11 cellular contexts compared by ENCODE assay signal in genomic region chr5:138927979-138928378, GRCh38. TPM values are rescaled to one million over a fixed set of nuclear protein-coding genes. Genes with fewer than 3 reads are reported as not detected.
DNase-seq lines count a peak whose midpoint lies in the region; ATAC-seq and TF ChIP-seq lines count a peak whose summit lies in the region.
"Had no signal": no experiment of that assay in that cellular context is flagged by ENCODE, and none has a peak within 500 bp of the region (broad histone marks: within the 10 kb centered on the region; RNA-seq: fewer than 3 reads in every experiment).

No MANE protein-coding gene starts in this region.

- H3K4me1 ChIP-seq in SK-N-SH (ENCODE audit: control insufficient read depth in 1 of 2, insufficient read depth in 2 of 2, low read depth in 1 of 2, low read length in 1 of 2) (peaks cover 0 to 30% of the 10 kb centered on the region in 2 experiments; a peak in 2 of 4 replicates), upper lobe of right lung (peaks cover 8% of the 10 kb centered on the region)
- H3K4me1 ChIP-seq: uterus had no signal

- no peaks in the 10 kb centered on the region for H3F3A ChIP-seq in SK-N-SH (replicated peaks; ENCODE audit: insufficient read depth)

- CTCF ChIA-PET in SK-N-SH (lab: Yijun Ruan, JAX), result interaction anchor here (0.6 to 1.1 kb wide), 2 partner anchors 286 to 377 kb away, joined by 3 read pairs; no protein-coding TSS in a partner anchor

- H3K27me3 ChIP-seq in SK-N-SH (ENCODE audit: insufficient read depth), result no peaks in the 10 kb centered on the region
- H3K27me3 ChIP-seq in upper lobe of right lung, result no peaks in the 10 kb centered on the region
- H3K27me3 ChIP-seq: uterus had no signal

- WGBS in SK-N-SH (ENCODE audit: low lambda C conversion rate), result 75% methylated on average over 7 of the region's 7 CpGs

- peak; percentile 93 for DNase-seq in SK-N-SH
- DNase-seq in fibroblast of pulmonary artery (ENCODE audit: low read depth), result peak; percentile 35
- DNase-seq in medulla oblongata (ENCODE audit: extremely low spot score), result peak; percentile 92
- peak; percentile 70 for DNase-seq in upper lobe of right lung
- no peak for DNase-seq in SKM-1 (lab: John Stamatoyannopoulos, UW; ENCODE audit: unreplicated experiment)
- DNase-seq: DMS79, KBM-7, NCI-H510A, uterus had no signal

- H3K27ac ChIP-seq in SK-N-SH (ENCODE audit: low read depth in 2 of 2, low read length in 1 of 2) (peak overlapping the region in 1 of 2 experiments; percentile 86; a peak in 2 of 4 replicates), upper lobe of right lung (no peak overlapping the region)
- H3K27ac ChIP-seq: uterus had no signal

- TF ChIP-seq RAD21 in SK-N-SH (IDR thresholded peaks at IDR 0.05; ENCODE audit: low read length), result peak; percentile 44

- no peak overlapping the region for H3K9ac ChIP-seq in SK-N-SH

- H3K79me2 ChIP-seq in SK-N-SH (ENCODE audit: insufficient read depth), result peaks cover 13% of the 10 kb centered on the region

- H3K4me3 ChIP-seq in SK-N-SH (ENCODE audit: low read depth in 2 of 2, low read length in 1 of 2), result no peak overlapping the region
- no peak overlapping the region for H3K4me3 ChIP-seq in fibroblast of pulmonary artery (replicated peaks; ENCODE audit: low read depth, low read length)
- H3K4me3 ChIP-seq in upper lobe of right lung, result no peak overlapping the region
- H3K4me3 ChIP-seq: uterus had no signal

- ATAC-seq in upper lobe of right lung (peak; percentile 45), HG02763 (IDR thresholded peaks at IDR 0.05; ENCODE audit: unreplicated experiment) (no peak), HG03457 (IDR thresholded peaks at IDR 0.05; ENCODE audit: unreplicated experiment) (no peak)

- peak in 1 of 2 experiments; percentile 63; a peak in 1 of 4 replicates for TF ChIP-seq EP300 in SK-N-SH (IDR thresholded peaks at IDR 0.05; ENCODE audit: borderline replicate concordance in 1 of 2, low read depth in 1 of 2, low read length in 1 of 2)

- no peak for TF ChIP-seq CTCF in SK-N-SH (IDR thresholded peaks at IDR 0.05)
- TF ChIP-seq CTCF in fibroblast of pulmonary artery (IDR thresholded peaks at IDR 0.05; ENCODE audit: low read length, missing control alignments), result no peak
- TF ChIP-seq CTCF in upper lobe of right lung (IDR thresholded peaks at IDR 0.05), result no peak

- H3K4me2 ChIP-seq in SK-N-SH, result no peak overlapping the region

- no peak overlapping the region for H2AFZ ChIP-seq in SK-N-SH (ENCODE audit: low read depth)

- no peaks in the 10 kb centered on the region for H3K9me2 ChIP-seq in SK-N-SH

- H3K36me3 ChIP-seq in SK-N-SH (replicated peaks in 1 of 2; ENCODE audit: control insufficient read depth in 1 of 2, insufficient read depth in 2 of 2, low read length in 1 of 2) (peaks cover 51 to 68% of the 10 kb centered on the region in 2 experiments), upper lobe of right lung (peaks cover 96% of the 10 kb centered on the region)
- H3K36me3 ChIP-seq: uterus had no signal

- peaks cover 6% of the 10 kb centered on the region; the same call in 1 of the 2 replicates for H4K20me1 ChIP-seq in SK-N-SH (ENCODE audit: insufficient read depth)

- H3K9me3 ChIP-seq in SK-N-SH, result no peaks in the 10 kb centered on the region
- H3K9me3 ChIP-seq in upper lobe of right lung, result no peaks in the 10 kb centered on the region
- H3K9me3 ChIP-seq: uterus had no signal

- intact Hi-C loops in upper lobe of right lung (cut with DNase I), result no loop called here

- POLR2A ChIA-PET in SK-N-SH (lab: Yijun Ruan, JAX), result interaction anchor here (1.1 kb wide), 1 partner anchor 10 kb away, joined by 3 read pairs; no protein-coding TSS in a partner anchor

TF ChIP-seq in SK-N-SH, 30 proteins besides CTCF, POLR2A, EP300 and RAD21:
- TF ChIP-seq MXI1 (IDR thresholded peaks at IDR 0.05; ENCODE audit: low read depth, low read length) (peak; percentile 90), MEF2A (IDR thresholded peaks at IDR 0.05; ENCODE audit: borderline replicate concordance, low read depth) (no peak), RCOR1 (IDR thresholded peaks at IDR 0.05; ENCODE audit: low read length) (peak; percentile 53), FOXJ3 (CRISPR knock-in tag; IDR thresholded peaks at IDR 0.05) (peak; percentile 65; the same call in 1 of the 2 replicates), CHD2 (IDR thresholded peaks at IDR 0.05; ENCODE audit: low read length, partially characterized antibody) (peak; percentile 38), JUND (IDR thresholded peaks at IDR 0.05) (no peak), SMC3 (IDR thresholded peaks at IDR 0.05; ENCODE audit: low read depth, low read length) (peak; percentile 24; the same call in 1 of the 2 replicates), REST (IDR thresholded peaks at IDR 0.05; ENCODE audit: low read depth, low read length) (no peak), TCF12 (IDR thresholded peaks at IDR 0.05) (no peak), TEAD4 (IDR thresholded peaks at IDR 0.05; ENCODE audit: borderline replicate concordance, insufficient read depth) (no peak), GATA2 (CRISPR knock-in tag; IDR thresholded peaks at IDR 0.05) (peak; percentile 63), RFX5 (IDR thresholded peaks at IDR 0.05; ENCODE audit: low read length) (no peak), NFIC (IDR thresholded peaks at IDR 0.05; ENCODE audit: borderline replicate concordance) (peak; percentile 30; the same call in 1 of the 2 replicates), SIN3A (IDR thresholded peaks at IDR 0.05; ENCODE audit: borderline replicate concordance, low read depth, low read length) (0 out of 2 replicates have a peak, but pooled peaks have one; percentile 18)

RNA-seq across cellular contexts. Expression of gene LRRTM2, which starts 52.8 kb away (rescaled TPM):
- 0.38 and 0.68 TPM in 2 replicates for polyA plus RNA-seq in SK-N-SH (2012; rRNA removed)
- polyA plus RNA-seq in SK-N-SH (2012; cell fraction: cytosol; rRNA removed), result 0.58 TPM in 2 replicates
- 0.29 and 0.50 TPM in 2 replicates for polyA plus RNA-seq in SK-N-SH (2012; cell fraction: nucleus; rRNA removed)
- total RNA-seq in upper lobe of right lung, result 0.52 TPM
